1 cellular context compared by ENCODE assay signal in genomic region chr3:53261712-53262111, GRCh38.
TF ChIP-seq lines count a peak whose summit lies in the region.

No MANE protein-coding gene starts in this region.

TF ChIP-seq in WTC11, 78 proteins besides CTCF, POLR2A, EP300 and RAD21 (continued from another document):
- TF ChIP-seq, protein P1, sequence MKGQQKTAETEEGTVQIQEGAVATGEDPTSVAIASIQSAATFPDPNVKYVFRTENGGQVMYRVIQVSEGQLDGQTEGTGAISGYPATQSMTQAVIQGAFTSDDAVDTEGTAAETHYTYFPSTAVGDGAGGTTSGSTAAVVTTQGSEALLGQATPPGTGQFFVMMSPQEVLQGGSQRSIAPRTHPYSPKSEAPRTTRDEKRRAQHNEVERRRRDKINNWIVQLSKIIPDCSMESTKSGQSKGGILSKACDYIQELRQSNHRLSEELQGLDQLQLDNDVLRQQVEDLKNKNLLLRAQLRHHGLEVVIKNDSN (CRISPR knock-in tag; IDR thresholded peaks at IDR 0.05), result no peak
- TF ChIP-seq NR1H2 (CRISPR knock-in tag; IDR thresholded peaks at IDR 0.05) (no peak), ZNF232 (CRISPR knock-in tag; IDR thresholded peaks at IDR 0.05) (no peak), PREB (CRISPR knock-in tag; IDR thresholded peaks at IDR 0.05; ENCODE audit: borderline replicate concordance) (no peak)
TF ChIP-seq in WTC11: peak in this region for 0.
